1 cellular context compared by ENCODE assay signal in the genomic region with DNA sequence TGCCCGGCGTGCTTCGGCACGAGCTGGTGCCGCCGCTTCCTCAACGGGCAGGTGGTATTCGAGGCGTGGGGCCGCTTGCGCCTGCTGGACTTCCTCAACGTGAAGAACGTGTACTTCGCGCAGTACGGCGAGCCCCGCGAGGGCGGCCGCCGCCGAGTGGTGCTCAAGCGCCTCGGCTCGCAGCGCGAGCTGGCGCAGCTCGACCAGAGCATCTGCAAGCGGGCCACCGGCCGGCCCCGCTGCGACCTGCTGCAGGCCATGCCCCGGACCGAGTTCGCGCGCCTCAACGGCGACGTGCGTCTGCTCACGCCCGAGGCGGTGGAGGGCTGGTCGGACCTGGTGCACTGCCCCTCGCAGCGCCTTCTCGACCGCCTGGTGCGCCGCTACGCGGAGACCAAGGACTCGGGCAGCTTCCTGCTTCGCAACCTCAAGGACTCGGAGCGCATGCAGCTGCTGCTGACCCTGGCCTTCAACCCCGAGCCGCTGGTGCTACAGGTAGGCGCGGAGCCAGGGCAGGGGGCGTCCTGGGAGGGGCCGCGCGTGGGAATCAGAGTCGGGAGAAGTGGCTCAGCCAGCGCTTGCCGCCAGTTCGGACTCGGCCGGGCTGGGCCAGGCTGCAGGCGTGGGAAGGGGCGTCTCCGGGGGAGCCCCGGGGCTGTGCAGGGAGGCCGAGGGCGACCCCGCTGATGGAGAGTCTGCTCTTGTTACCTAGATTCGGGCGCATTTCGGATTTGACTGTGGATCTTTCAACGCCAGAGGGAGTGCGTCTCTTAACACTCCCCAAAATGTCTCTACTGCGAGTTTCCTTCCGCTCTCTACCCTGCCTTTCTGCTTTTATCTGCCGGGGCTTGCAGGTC.
TF ChIP-seq lines count a peak whose summit lies in the region.

No MANE protein-coding gene starts in this region.

TF ChIP-seq in K562, 482 proteins besides CTCF, POLR2A, EP300 and RAD21 (continued from another document):
- TF ChIP-seq SIN3A (IDR thresholded peaks at IDR 0.05; ENCODE audit: borderline replicate concordance in 2 of 2, control insufficient read depth in 1 of 2, low read depth in 2 of 2, low read length in 2 of 2) (peak in 1 of 2 experiments; percentile 32; a peak in 1 of 4 replicates), RBFOX2 (IDR thresholded peaks at IDR 0.05; ENCODE audit: low read depth, low read length) (peak; percentile 63)
TF ChIP-seq in K562: peak in this region for 75.
